Comparison of ENCODE assay signal across 10 cellular contexts in genomic region chr10:4652111-4653010, GRCh38.
DNase-seq lines count a peak whose midpoint lies in the region; ATAC-seq, FAIRE-seq and TF ChIP-seq lines count a peak whose summit lies in the region.
"Had no signal": no experiment of that assay in that cellular context is flagged by ENCODE, and none has a peak within 500 bp of the region (broad histone marks: within the 10 kb centered on the region; RNA-seq: fewer than 3 reads in every experiment).

No MANE protein-coding gene starts in this region.

- TF ChIP-seq CTCF in astrocyte (IDR thresholded peaks at IDR 0.05; ENCODE audit: insufficient read depth, low read depth, low read length) = no peak

- H3K27me3 Mint-ChIP-seq in astrocyte (ENCODE audit: low read depth, unreplicated experiment) = no peaks in the 10 kb centered on the region
- peaks cover 0 to 7% (median 3%) of the 10 kb centered on the region in 3 donors for H3K27me3 Mint-ChIP-seq in immature natural killer cell (ENCODE audit: low read depth in 3 of 3)

- H3K79me2 ChIP-seq in astrocyte (ENCODE audit: insufficient read depth, low read length) = no peaks in the 10 kb centered on the region

- peak; percentile 71 for DNase-seq in activated CD8-positive, alpha-beta memory T cell treated with anti-CD3 and anti-CD28 coated beads for 24 hours
- DNase-seq in activated CD8-positive, alpha-beta memory T cell treated with anti-CD3 and anti-CD28 coated beads, Interleukin-2, amount 50 U/mL, for 4 hours = no peak
- DNase-seq in astrocyte (ENCODE audit: low read depth) (no peak), OCI-M1 (lab: John Stamatoyannopoulos, UW) (no peak), C1 segment of cervical spinal cord (lab: John Stamatoyannopoulos, UW) (no peak), immature natural killer cell (no peak)
- peak; percentile 16 for DNase-seq in stimulated activated CD8-positive, alpha-beta memory T cell treated with anti-CD3 and anti-CD28 coated beads, Interleukin-4, amount 100 ng/mL, for 24 hours (ENCODE audit: low read depth)
- DNase-seq: gastrocnemius medialis, NCI-H1930 had no signal

- no peaks in the 10 kb centered on the region for H3K27me3 ChIP-seq in astrocyte (ENCODE audit: insufficient read depth, low read length)
- H3K27me3 ChIP-seq: gastrocnemius medialis had no signal

- no peak overlapping the region for H3K27ac ChIP-seq in astrocyte (ENCODE audit: low read depth, low read length)

- H3K9me3 Mint-ChIP-seq in astrocyte (ENCODE audit: unreplicated experiment) = no peaks in the 10 kb centered on the region
- H3K9me3 Mint-ChIP-seq in immature natural killer cell = no peaks in the 10 kb centered on the region

- no peaks in the 10 kb centered on the region for H3K9me3 ChIP-seq in astrocyte (ENCODE audit: insufficient read depth, low read depth, low read length)
- H3K9me3 ChIP-seq: gastrocnemius medialis had no signal

- no peaks in the 10 kb centered on the region for H4K20me1 ChIP-seq in astrocyte (ENCODE audit: insufficient read depth, low read length)

- no peak overlapping the region for H3K4me2 ChIP-seq in astrocyte (ENCODE audit: low read length)

- no peak overlapping the region for H3K9ac ChIP-seq in astrocyte (ENCODE audit: low read length)

- H2AFZ ChIP-seq in astrocyte (ENCODE audit: low read depth, low read length) = no peak overlapping the region

- H3K4me1 ChIP-seq in astrocyte (ENCODE audit: insufficient read depth, low read length) = no peaks in the 10 kb centered on the region

- H3K4me3 ChIP-seq in astrocyte (ENCODE audit: insufficient read depth, low read depth, low read length) = no peak overlapping the region
- H3K4me3 ChIP-seq: gastrocnemius medialis had no signal

- no peaks in the 10 kb centered on the region for H3K36me3 ChIP-seq in astrocyte (ENCODE audit: insufficient read depth, low read length)
- H3K36me3 ChIP-seq: gastrocnemius medialis had no signal

- ATAC-seq in HG03378 (IDR thresholded peaks at IDR 0.05; ENCODE audit: unreplicated experiment) = peak; percentile 51
- ATAC-seq: gastrocnemius medialis had no signal

- H3K36me3 Mint-ChIP-seq in astrocyte (ENCODE audit: low read depth, unreplicated experiment) (no peaks in the 10 kb centered on the region), immature natural killer cell (no peaks in the 10 kb centered on the region)

- H3K4me3 Mint-ChIP-seq in astrocyte (ENCODE audit: unreplicated experiment) = no peak overlapping the region
- no peak overlapping the region for H3K4me3 Mint-ChIP-seq in immature natural killer cell

- H3K27ac Mint-ChIP-seq in astrocyte (ENCODE audit: unreplicated experiment) (peak overlapping the region; percentile 31), immature natural killer cell (peak overlapping the region in 1 of 6 donors; percentile 3)

- peak; percentile 70 for FAIRE-seq in astrocyte (lab: Jason Lieb, UNC)

- H3K4me1 Mint-ChIP-seq in astrocyte (ENCODE audit: low read depth, unreplicated experiment) (peaks cover 17% of the 10 kb centered on the region), immature natural killer cell (no peaks in the 10 kb centered on the region)

Comparison
In these comparisons a context has a peak if more than half of its experiments do, and no peak if none do; other contexts are left out.
1. DNase-seq: peak in activated CD8-positive, alpha-beta memory T cell treated with anti-CD3 and anti-CD28 coated beads for 24 hours (single experiment) and stimulated activated CD8-positive, alpha-beta memory T cell treated with anti-CD3 and anti-CD28 coated beads, Interleukin-4, amount 100 ng/mL, for 24 hours (single experiment); none in activated CD8-positive, alpha-beta memory T cell treated with anti-CD3 and anti-CD28 coated beads, Interleukin-2, amount 50 U/mL, for 4 hours (single experiment), astrocyte (single experiment), OCI-M1 (single experiment), C1 segment of cervical spinal cord (0 of 14) and immature natural killer cell (0 of 3).